Comparison of ENCODE assay signal across 1 cellular context in the genomic region with DNA sequence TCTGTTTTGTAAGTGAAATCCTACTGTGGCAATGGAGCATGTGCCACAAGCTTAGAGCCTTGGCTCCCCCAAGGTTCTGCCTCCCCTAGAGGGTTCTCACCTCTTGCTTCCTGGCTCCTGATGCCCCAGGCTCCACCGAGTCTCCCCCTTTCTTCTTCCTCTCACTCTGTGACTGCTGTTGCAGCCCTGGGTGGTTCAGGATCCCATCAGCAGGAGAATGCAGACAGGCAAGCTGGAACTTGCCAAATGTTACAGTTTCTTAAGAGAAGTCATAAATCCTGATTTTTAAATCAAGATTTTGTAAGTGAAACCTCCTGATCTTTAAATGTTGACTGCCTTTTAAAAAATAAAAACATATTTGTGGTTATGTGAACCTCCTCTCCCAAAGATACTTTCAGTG.
TF ChIP-seq lines count a peak whose summit lies in the region.

No MANE protein-coding gene starts in this region.

TF ChIP-seq in SK-N-SH treated with all-trans-retinoic acid at 6 μM for 48 hours, 23 proteins besides CTCF, POLR2A, EP300 and RAD21 (continued from another document):
- TF ChIP-seq ZFP3 (CRISPR knock-in tag; IDR thresholded peaks at IDR 0.05) (no peak), BACH2 (CRISPR knock-in tag; IDR thresholded peaks at IDR 0.05; ENCODE audit: borderline replicate concordance) (no peak), ZNF70 (CRISPR knock-in tag; IDR thresholded peaks at IDR 0.05) (no peak), ARNTL (CRISPR knock-in tag; IDR thresholded peaks at IDR 0.05; ENCODE audit: borderline replicate concordance, low read depth) (no peak), PPARA (CRISPR knock-in tag; IDR thresholded peaks at IDR 0.05; ENCODE audit: borderline replicate concordance) (no peak)
- TF ChIP-seq, protein P1, sequence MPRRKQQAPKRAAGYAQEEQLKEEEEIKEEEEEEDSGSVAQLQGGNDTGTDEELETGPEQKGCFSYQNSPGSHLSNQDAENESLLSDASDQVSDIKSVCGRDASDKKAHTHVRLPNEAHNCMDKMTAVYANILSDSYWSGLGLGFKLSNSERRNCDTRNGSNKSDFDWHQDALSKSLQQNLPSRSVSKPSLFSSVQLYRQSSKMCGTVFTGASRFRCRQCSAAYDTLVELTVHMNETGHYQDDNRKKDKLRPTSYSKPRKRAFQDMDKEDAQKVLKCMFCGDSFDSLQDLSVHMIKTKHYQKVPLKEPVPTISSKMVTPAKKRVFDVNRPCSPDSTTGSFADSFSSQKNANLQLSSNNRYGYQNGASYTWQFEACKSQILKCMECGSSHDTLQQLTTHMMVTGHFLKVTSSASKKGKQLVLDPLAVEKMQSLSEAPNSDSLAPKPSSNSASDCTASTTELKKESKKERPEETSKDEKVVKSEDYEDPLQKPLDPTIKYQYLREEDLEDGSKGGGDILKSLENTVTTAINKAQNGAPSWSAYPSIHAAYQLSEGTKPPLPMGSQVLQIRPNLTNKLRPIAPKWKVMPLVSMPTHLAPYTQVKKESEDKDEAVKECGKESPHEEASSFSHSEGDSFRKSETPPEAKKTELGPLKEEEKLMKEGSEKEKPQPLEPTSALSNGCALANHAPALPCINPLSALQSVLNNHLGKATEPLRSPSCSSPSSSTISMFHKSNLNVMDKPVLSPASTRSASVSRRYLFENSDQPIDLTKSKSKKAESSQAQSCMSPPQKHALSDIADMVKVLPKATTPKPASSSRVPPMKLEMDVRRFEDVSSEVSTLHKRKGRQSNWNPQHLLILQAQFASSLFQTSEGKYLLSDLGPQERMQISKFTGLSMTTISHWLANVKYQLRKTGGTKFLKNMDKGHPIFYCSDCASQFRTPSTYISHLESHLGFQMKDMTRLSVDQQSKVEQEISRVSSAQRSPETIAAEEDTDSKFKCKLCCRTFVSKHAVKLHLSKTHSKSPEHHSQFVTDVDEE (CRISPR knock-in tag; IDR thresholded peaks at IDR 0.05): no peak
TF ChIP-seq in SK-N-SH treated with all-trans-retinoic acid at 6 μM for 48 hours: peak in this region for 0.
